In the genomic region with DNA sequence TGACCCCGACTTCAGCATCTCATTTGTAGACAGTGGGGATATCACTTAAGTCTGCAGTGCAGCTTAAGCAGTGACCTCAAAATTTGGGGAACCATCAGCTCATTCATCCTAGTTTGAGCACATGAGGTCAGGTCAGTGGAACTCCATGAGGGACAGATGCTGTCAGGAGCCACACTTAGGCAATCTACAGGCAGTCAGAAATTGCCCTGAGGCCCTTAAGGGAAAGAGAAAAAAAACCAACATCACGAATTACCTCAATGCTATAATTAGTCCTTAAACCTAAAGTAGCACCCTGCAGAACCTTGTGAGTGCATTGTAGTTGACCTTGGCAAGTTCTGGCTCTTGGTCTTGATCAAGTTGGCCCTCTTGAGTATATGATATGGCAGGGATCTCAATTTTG, we compare ENCODE assay signal across 25 cellular contexts. TPM values are rescaled to one million over a fixed set of nuclear protein-coding genes. Genes with fewer than 3 reads are reported as not detected.
"Had no signal": no experiment of that assay in that cellular context is flagged by ENCODE, and none has a peak within 500 bp of the region (broad histone marks: within the 10 kb centered on the region; RNA-seq: fewer than 3 reads in every experiment).

No MANE protein-coding gene starts in this region.

- H3K9me3 ChIP-seq: ascending aorta, left lung, pancreas, prostate gland, tibial nerve had no signal

- H3K4me1 ChIP-seq: ascending aorta, left lung, pancreas, prostate gland, tibial nerve had no signal

- H3K27ac ChIP-seq: ascending aorta, cardiac muscle cell, left lung, pancreas, prostate gland, tibial nerve, WERI-Rb-1 had no signal

- DNase-seq: activated CD4-positive, alpha-beta memory T cell treated with anti-CD3 and anti-CD28 coated beads for 36 hours; activated CD4-positive, alpha-beta T cell treated with anti-CD3 and anti-CD28 coated beads for 48 hours; activated naive CD4-positive, alpha-beta T cell treated with Interleukin-2 at 50 U/mL for 16 hours; activated T-cell treated with anti-CD3 and anti-CD28 coated beads for 4 hours; activated T-cell treated with anti-CD3 and anti-CD28 coated beads, Interleukin-2, amount 50 U/mL, for 72 hours; cortex of kidney; foreskin fibroblast; kidney glomerular epithelial cell; left lung; naive thymus-derived CD4-positive, alpha-beta T cell; pancreas; retina; stimulated activated CD4-positive, alpha-beta T cell treated with anti-CD3 and anti-CD28 coated beads, Interleukin-2, amount 100 ng/mL, for 48 hours; stimulated activated naive CD4-positive, alpha-beta T cell treated with Interleukin-2 at 50 U/mL for 16 hours; T-helper 17 cell; T1000; WERI-Rb-1 had no signal

- ATAC-seq: activated CD4-positive, CD25-positive, alpha-beta regulatory T cell treated with anti-CD3 and anti-CD28 coated beads, Interleukin-2, amount 50 U/mL, for 24 hours; activated T-cell treated with anti-CD3 and anti-CD28 coated beads, Interleukin-2, amount 50 U/mL, for 72 hours; esophagus mucosa; left lung; naive thymus-derived CD4-positive, alpha-beta T cell; pancreas; T-helper 17 cell had no signal

- H3K27me3 ChIP-seq: ascending aorta, cardiac muscle cell, left lung, pancreas, tibial nerve had no signal

- H3K4me3 ChIP-seq: ascending aorta, cardiac muscle cell, left lung, pancreas, prostate gland, tibial nerve had no signal

RNA-seq across cellular contexts. Expression of a gene that starts 21.1 kb away (rescaled TPM):
- total RNA-seq: ascending aorta had no signal

RNA-seq across cellular contexts. Expression of a gene that starts 39.6 kb away (rescaled TPM):
- total RNA-seq: activated CD4-positive, alpha-beta memory T cell treated with anti-CD3 and anti-CD28 coated beads for 36 hours; ascending aorta; chondrocyte; lung microvascular endothelial cell; prostate gland had no signal
